Comparison of ENCODE assay signal across 28 cellular contexts in the genomic region with DNA sequence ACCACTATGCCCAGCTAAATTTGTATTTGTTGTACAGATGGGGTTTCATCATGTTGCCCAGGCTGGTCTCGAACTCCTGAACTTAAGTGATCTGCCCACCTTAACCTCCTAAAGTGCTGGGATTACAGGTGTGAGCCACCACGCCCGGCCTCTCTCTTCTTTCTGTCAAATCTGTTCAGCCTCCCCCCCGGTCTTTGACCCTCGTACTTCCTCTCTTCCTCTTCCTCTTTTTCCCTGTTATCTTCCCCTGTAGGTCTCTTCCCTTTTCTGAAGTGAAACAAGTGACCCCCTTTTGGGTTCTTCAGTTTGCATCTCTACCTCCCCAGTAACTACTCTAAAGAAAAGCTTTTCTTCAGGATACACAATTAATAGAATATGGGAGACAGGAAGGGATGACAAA. TPM values are rescaled to one million over a fixed set of nuclear protein-coding genes. Genes with fewer than 3 reads are reported as not detected.
A peak's percentile ranks its signal among the peaks of the same experiment; 100 is the strongest.
DNase-seq lines count a peak whose midpoint lies in the region; ATAC-seq and TF ChIP-seq lines count a peak whose summit lies in the region.
"Had no signal": no experiment of that assay in that cellular context is flagged by ENCODE, and none has a peak within 500 bp of the region (broad histone marks: within the 10 kb centered on the region; RNA-seq: fewer than 3 reads in every experiment).

No MANE protein-coding gene starts in this region.

- no TSS peak for BruUV-seq in MCF 10A (replicated peaks; lab: Mats Ljungman, UMichigan)
- no TSS peak for BruUV-seq in mammary epithelial cell (replicated peaks; lab: Mats Ljungman, UMichigan)

- H3K4me2 ChIP-seq in mammary epithelial cell (ENCODE audit: insufficient read depth, low read depth, low read length), result no peak overlapping the region
- H3K4me2 ChIP-seq: PC-9 had no signal

- no peak for ATAC-seq in central memory CD8-positive, alpha-beta T cell (replicated peaks; ENCODE audit: extremely low read depth, poor library complexity, severe bottlenecking)
- peak; percentile 63 for ATAC-seq in upper lobe of right lung
- ATAC-seq in HG03460 (IDR thresholded peaks at IDR 0.05; ENCODE audit: unreplicated experiment), result no peak
- ATAC-seq: left colon, natural killer cell had no signal

- H3K79me2 ChIP-seq in mammary epithelial cell (ENCODE audit: insufficient read depth, low read length), result no peaks in the 10 kb centered on the region
- H3K79me2 ChIP-seq: parathyroid adenoma had no signal

- H3K9me3 ChIP-seq in mammary epithelial cell (replicated peaks; ENCODE audit: insufficient read depth, low read length) (no peaks in the 10 kb centered on the region), upper lobe of right lung (no peaks in the 10 kb centered on the region)
- H3K9me3 ChIP-seq: BE2C, breast epithelium, right lobe of liver, upper lobe of left lung had no signal

- WGBS in mammary epithelial cell (ENCODE audit: low coverage, missing lambda C conversion rate), result 78% methylated on average over 5 of the region's 5 CpGs

- POLR2A ChIA-PET in MCF 10A (lab: Yijun Ruan, JAX), result no interaction called here
- POLR2A ChIA-PET in activated CD4-positive, alpha-beta memory T cell treated with anti-CD3 and anti-CD28 coated beads for 36 hours (lab: Charles Lee), result no interaction called here

- H3K27ac ChIP-seq in mammary epithelial cell (ENCODE audit: insufficient read depth, low read depth, low read length) (no peak overlapping the region), upper lobe of right lung (no peak overlapping the region)
- H3K27ac ChIP-seq: breast epithelium, parathyroid adenoma, PC-9, right lobe of liver, upper lobe of left lung, WERI-Rb-1 had no signal

- H3K36me3 ChIP-seq in mammary epithelial cell (ENCODE audit: insufficient read depth, low read length) (no peaks in the 10 kb centered on the region), upper lobe of right lung (no peaks in the 10 kb centered on the region)
- H3K36me3 ChIP-seq: BE2C, breast epithelium, right lobe of liver, upper lobe of left lung, WERI-Rb-1 had no signal

- peaks cover 22% of the 10 kb centered on the region for H3K27me3 Mint-ChIP-seq in MCF 10A (ENCODE audit: insufficient read depth, unreplicated experiment)
- peaks cover 39% of the 10 kb centered on the region for H3K27me3 Mint-ChIP-seq in central memory CD8-positive, alpha-beta T cell
- peaks cover 5% of the 10 kb centered on the region for H3K27me3 Mint-ChIP-seq in activated CD4-positive, alpha-beta memory T cell treated with anti-CD3 and anti-CD28 coated beads for 36 hours

- CTCF ChIA-PET in MCF 10A (lab: Yijun Ruan, JAX), result interaction anchor here (0.6 to 1.9 kb wide), 6 partner anchors 11 to 137 kb away, joined by 3 to 11 read pairs (median 3); no protein-coding TSS in a partner anchor
- CTCF ChIA-PET in mammary epithelial cell (lab: Charles Lee; ENCODE audit: low non-redundant PET), result no interaction called here
- CTCF ChIA-PET in activated CD4-positive, alpha-beta memory T cell treated with anti-CD3 and anti-CD28 coated beads for 36 hours (lab: Charles Lee), result no interaction called here

- H3K9me3 Mint-ChIP-seq in MCF 10A (ENCODE audit: unreplicated experiment), result no peaks in the 10 kb centered on the region
- H3K9me3 Mint-ChIP-seq in central memory CD8-positive, alpha-beta T cell, result no peaks in the 10 kb centered on the region
- H3K9me3 Mint-ChIP-seq in activated CD4-positive, alpha-beta memory T cell treated with anti-CD3 and anti-CD28 coated beads for 36 hours, result no peaks in the 10 kb centered on the region
- H3K9me3 Mint-ChIP-seq: natural killer cell; T-helper 1 cell treated with Interleukin-12 subunit alpha and Interleukin-12 subunit beta and Interleukin-4 antibody, amounts not matched to agents 30 μg/mL and 1 μg/mL, for 36 hours had no signal

- no peaks in the 10 kb centered on the region for H3K36me3 Mint-ChIP-seq in MCF 10A (ENCODE audit: insufficient read depth, unreplicated experiment)
- H3K36me3 Mint-ChIP-seq in central memory CD8-positive, alpha-beta T cell (ENCODE audit: insufficient read depth), result no peaks in the 10 kb centered on the region
- H3K36me3 Mint-ChIP-seq in activated CD4-positive, alpha-beta memory T cell treated with anti-CD3 and anti-CD28 coated beads for 36 hours, result no peaks in the 10 kb centered on the region
- H3K36me3 Mint-ChIP-seq: natural killer cell had no signal

- peak overlapping the region; percentile 25 for H3K27ac Mint-ChIP-seq in MCF 10A (ENCODE audit: low read depth, unreplicated experiment)
- peak overlapping the region; percentile 7 for H3K27ac Mint-ChIP-seq in central memory CD8-positive, alpha-beta T cell (ENCODE audit: low read depth)
- no peak overlapping the region for H3K27ac Mint-ChIP-seq in activated CD4-positive, alpha-beta memory T cell treated with anti-CD3 and anti-CD28 coated beads for 36 hours
- H3K27ac Mint-ChIP-seq: natural killer cell; T-helper 1 cell treated with Interleukin-12 subunit alpha and Interleukin-12 subunit beta and Interleukin-4 antibody, amounts not matched to agents 30 μg/mL and 1 μg/mL, for 36 hours had no signal

- H3K9ac ChIP-seq in mammary epithelial cell (ENCODE audit: insufficient read depth, low read length), result no peak overlapping the region
- H3K9ac ChIP-seq: parathyroid adenoma had no signal

- TF ChIP-seq CTCF in MCF 10A (IDR thresholded peaks at IDR 0.05; ENCODE audit: unreplicated experiment) (no peak), mammary epithelial cell (conservative IDR thresholded peaks at IDR 0.05 in 1 of 2, IDR thresholded peaks at IDR 0.05 in 1 of 2; ENCODE audit: extremely low read depth in 1 of 2, insufficient read depth in 1 of 2, low read depth in 1 of 2, low read length in 2 of 2) (no peak), upper lobe of right lung (IDR thresholded peaks at IDR 0.05) (no peak)

- H3K27me3 ChIP-seq in mammary epithelial cell (ENCODE audit: insufficient read depth, low read length) (no peaks in the 10 kb centered on the region), upper lobe of right lung (no peaks in the 10 kb centered on the region)
- H3K27me3 ChIP-seq: BE2C, breast epithelium, right lobe of liver, upper lobe of left lung had no signal

- no peak overlapping the region for H2AFZ ChIP-seq in mammary epithelial cell (ENCODE audit: low read depth, low read length)
- H2AFZ ChIP-seq: parathyroid adenoma, PC-9 had no signal

- DNase-seq in MCF 10A (ENCODE audit: unreplicated experiment) (no peak), mammary epithelial cell (no peak), OCI-M1 (lab: John Stamatoyannopoulos, UW) (peak; percentile 82), upper lobe of right lung (no peak)
- DNase-seq in central memory CD8-positive, alpha-beta T cell (ENCODE audit: low spot score in 2 of 2), result no peak
- DNase-seq in activated CD4-positive, alpha-beta memory T cell treated with anti-CD3 and anti-CD28 coated beads for 36 hours, result no peak
- no peak for DNase-seq in activated effector memory CD4-positive, alpha-beta T cell treated with Interleukin-2 at 50 U/mL for 16 hours
- DNase-seq: 8988T, activated gamma-delta T cell treated with Interleukin-2 at 50 U/mL for 16 hours, BE2C, Calu3, cortex of kidney, EL, glutamatergic neuron, IMR-90, left colon, natural killer cell, NCI-H187, NCI-H69, PC-9, right lobe of liver, SHP77 treated with DMSO at 0.1 percent for 48 hours, upper lobe of left lung, WERI-Rb-1 had no signal

- no peaks in the 10 kb centered on the region for H3K4me1 Mint-ChIP-seq in MCF 10A (ENCODE audit: insufficient read depth, unreplicated experiment)
- H3K4me1 Mint-ChIP-seq in central memory CD8-positive, alpha-beta T cell, result no peaks in the 10 kb centered on the region
- H3K4me1 Mint-ChIP-seq in activated CD4-positive, alpha-beta memory T cell treated with anti-CD3 and anti-CD28 coated beads for 36 hours (ENCODE audit: low read depth), result no peaks in the 10 kb centered on the region

- H3K4me3 ChIP-seq in mammary epithelial cell (replicated peaks in 1 of 3; ENCODE audit: insufficient read depth in 1 of 3, low read depth in 2 of 3, low read length in 3 of 3) (no peak overlapping the region), upper lobe of right lung (no peak overlapping the region)
- H3K4me3 ChIP-seq: breast epithelium, PC-9, right lobe of liver, upper lobe of left lung had no signal

- no peaks in the 10 kb centered on the region for H4K20me1 ChIP-seq in mammary epithelial cell (ENCODE audit: insufficient read depth, low read length)

- H3K4me1 ChIP-seq in mammary epithelial cell (ENCODE audit: insufficient read depth, low read length) (no peaks in the 10 kb centered on the region), upper lobe of right lung (no peaks in the 10 kb centered on the region)
- H3K4me1 ChIP-seq: BE2C, breast epithelium, parathyroid adenoma, right lobe of liver, upper lobe of left lung had no signal

- no peak overlapping the region for H3K4me3 Mint-ChIP-seq in MCF 10A (ENCODE audit: unreplicated experiment)
- H3K4me3 Mint-ChIP-seq in central memory CD8-positive, alpha-beta T cell, result no peak overlapping the region
- H3K4me3 Mint-ChIP-seq in activated CD4-positive, alpha-beta memory T cell treated with anti-CD3 and anti-CD28 coated beads for 36 hours, result no peak overlapping the region
- H3K4me3 Mint-ChIP-seq: natural killer cell; T-helper 1 cell treated with Interleukin-12 subunit alpha and Interleukin-12 subunit beta and Interleukin-4 antibody, amounts not matched to agents 30 μg/mL and 1 μg/mL, for 36 hours had no signal

- intact Hi-C loops in MCF 10A (cut with micrococcal nuclease), result no loop called here
- intact Hi-C loops in mammary epithelial cell (cut with micrococcal nuclease), result no loop called here
- intact Hi-C loops in upper lobe of right lung (cut with DNase I), result no loop called here
- intact Hi-C loops in activated CD4-positive, alpha-beta memory T cell treated with anti-CD3 and anti-CD28 coated beads for 36 hours (cut with micrococcal nuclease), result no loop called here

- in situ Hi-C loops in mammary epithelial cell (cut with MboI; ENCODE audit: low sequenced_read_pairs in 2 of 2), result no loop called here

- dilution Hi-C loops in mammary epithelial cell (cut with HindIII; ENCODE audit: low sequenced_read_pairs), result no loop called here

RNA-seq across cellular contexts. Expression of a gene that starts 31.7 kb away (rescaled TPM):
- total RNA-seq in MCF 10A (2022) (21.4 and 23.3 TPM in 2 replicates), mammary epithelial cell (10 to 100 TPM; 22.5 to 42.7 TPM), upper lobe of right lung (25.0 TPM)
- 15.1 TPM for polyA plus RNA-seq in mammary epithelial cell
- 23.0 TPM for polyA minus RNA-seq in mammary epithelial cell
- total RNA-seq in activated CD4-positive, alpha-beta memory T cell treated with anti-CD3 and anti-CD28 coated beads for 36 hours, result 10 to 100 TPM; 17.9 to 19.0 TPM
